ENCODE assay signal across 1 cellular context in genomic region chr22:36860821-36861659, GRCh38.
TF ChIP-seq lines count a peak whose summit lies in the region.

Gene NCF4, plus strand, starts transcription at chr22:36861006. Its CDS starts 166 bp downstream, at chr22:36861172.

TF ChIP-seq in GM23338, 12 proteins besides CTCF, POLR2A, EP300 and RAD21 (continued from another document):
- TF ChIP-seq, protein P1, sequence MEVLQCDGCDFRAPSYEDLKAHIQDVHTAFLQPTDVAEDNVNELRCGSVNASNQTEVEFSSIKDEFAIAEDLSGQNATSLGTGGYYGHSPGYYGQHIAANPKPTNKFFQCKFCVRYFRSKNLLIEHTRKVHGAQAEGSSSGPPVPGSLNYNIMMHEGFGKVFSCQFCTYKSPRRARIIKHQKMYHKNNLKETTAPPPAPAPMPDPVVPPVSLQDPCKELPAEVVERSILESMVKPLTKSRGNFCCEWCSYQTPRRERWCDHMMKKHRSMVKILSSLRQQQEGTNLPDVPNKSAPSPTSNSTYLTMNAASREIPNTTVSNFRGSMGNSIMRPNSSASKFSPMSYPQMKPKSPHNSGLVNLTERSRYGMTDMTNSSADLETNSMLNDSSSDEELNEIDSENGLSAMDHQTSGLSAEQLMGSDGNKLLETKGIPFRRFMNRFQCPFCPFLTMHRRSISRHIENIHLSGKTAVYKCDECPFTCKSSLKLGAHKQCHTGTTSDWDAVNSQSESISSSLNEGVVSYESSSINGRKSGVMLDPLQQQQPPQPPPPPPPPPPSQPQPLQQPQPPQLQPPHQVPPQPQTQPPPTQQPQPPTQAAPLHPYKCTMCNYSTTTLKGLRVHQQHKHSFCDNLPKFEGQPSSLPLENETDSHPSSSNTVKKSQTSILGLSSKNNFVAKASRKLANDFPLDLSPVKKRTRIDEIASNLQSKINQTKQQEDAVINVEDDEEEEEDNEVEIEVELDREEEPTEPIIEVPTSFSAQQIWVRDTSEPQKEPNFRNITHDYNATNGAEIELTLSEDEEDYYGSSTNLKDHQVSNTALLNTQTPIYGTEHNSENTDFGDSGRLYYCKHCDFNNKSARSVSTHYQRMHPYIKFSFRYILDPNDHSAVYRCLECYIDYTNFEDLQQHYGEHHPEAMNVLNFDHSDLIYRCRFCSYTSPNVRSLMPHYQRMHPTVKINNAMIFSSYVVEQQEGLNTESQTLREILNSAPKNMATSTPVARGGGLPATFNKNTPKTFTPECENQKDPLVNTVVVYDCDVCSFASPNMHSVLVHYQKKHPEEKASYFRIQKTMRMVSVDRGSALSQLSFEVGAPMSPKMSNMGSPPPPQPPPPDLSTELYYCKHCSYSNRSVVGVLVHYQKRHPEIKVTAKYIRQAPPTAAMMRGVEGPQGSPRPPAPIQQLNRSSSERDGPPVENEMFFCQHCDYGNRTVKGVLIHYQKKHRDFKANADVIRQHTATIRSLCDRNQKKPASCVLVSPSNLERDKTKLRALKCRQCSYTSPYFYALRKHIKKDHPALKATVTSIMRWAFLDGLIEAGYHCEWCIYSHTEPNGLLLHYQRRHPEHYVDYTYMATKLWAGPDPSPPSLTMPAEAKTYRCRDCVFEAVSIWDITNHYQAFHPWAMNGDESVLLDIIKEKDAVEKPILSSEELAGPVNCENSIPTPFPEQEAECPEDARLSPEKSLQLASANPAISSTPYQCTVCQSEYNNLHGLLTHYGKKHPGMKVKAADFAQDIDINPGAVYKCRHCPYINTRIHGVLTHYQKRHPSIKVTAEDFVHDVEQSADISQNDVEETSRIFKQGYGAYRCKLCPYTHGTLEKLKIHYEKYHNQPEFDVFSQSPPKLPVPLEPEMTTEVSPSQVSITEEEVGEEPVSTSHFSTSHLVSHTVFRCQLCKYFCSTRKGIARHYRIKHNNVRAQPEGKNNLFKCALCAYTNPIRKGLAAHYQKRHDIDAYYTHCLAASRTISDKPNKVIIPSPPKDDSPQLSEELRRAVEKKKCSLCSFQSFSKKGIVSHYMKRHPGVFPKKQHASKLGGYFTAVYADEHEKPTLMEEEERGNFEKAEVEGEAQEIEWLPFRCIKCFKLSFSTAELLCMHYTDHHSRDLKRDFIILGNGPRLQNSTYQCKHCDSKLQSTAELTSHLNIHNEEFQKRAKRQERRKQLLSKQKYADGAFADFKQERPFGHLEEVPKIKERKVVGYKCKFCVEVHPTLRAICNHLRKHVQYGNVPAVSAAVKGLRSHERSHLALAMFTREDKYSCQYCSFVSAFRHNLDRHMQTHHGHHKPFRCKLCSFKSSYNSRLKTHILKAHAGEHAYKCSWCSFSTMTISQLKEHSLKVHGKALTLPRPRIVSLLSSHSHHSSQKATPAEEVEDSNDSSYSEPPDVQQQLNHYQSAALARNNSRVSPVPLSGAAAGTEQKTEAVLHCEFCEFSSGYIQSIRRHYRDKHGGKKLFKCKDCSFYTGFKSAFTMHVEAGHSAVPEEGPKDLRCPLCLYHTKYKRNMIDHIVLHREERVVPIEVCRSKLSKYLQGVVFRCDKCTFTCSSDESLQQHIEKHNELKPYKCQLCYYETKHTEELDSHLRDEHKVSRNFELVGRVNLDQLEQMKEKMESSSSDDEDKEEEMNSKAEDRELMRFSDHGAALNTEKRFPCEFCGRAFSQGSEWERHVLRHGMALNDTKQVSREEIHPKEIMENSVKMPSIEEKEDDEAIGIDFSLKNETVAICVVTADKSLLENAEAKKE (CRISPR knock-in tag; IDR thresholded peaks at IDR 0.05): no peak
- TF ChIP-seq STAT1 (IDR thresholded peaks at IDR 0.05; ENCODE audit: unreplicated experiment) (no peak), EZH2phosphoT487 (IDR thresholded peaks at IDR 0.05; ENCODE audit: unreplicated experiment) (no peak), JUNB (IDR thresholded peaks at IDR 0.05; ENCODE audit: unreplicated experiment) (no peak)
